Comparison of ENCODE assay signal across 8 cellular contexts in genomic region chr16:55465077-55465896, GRCh38. TPM values are rescaled to one million over a fixed set of nuclear protein-coding genes. Genes with fewer than 3 reads are reported as not detected.
A peak's percentile ranks its signal among the peaks of the same experiment; 100 is the strongest.
DNase-seq lines count a peak whose midpoint lies in the region; ATAC-seq and TF ChIP-seq lines count a peak whose summit lies in the region.

No MANE protein-coding gene starts in this region.

- H3K23ac ChIP-seq in neuronal stem cell (ENCODE audit: low read depth, low read length, poor library complexity): no peak overlapping the region

- no peaks in the 10 kb centered on the region for H3K79me1 ChIP-seq in neuronal stem cell (ENCODE audit: low read depth, low read length)

- no peak overlapping the region for H2BK120ac ChIP-seq in neuronal stem cell (ENCODE audit: low read depth, low read length)

- no peak overlapping the region for H2AK5ac ChIP-seq in neuronal stem cell (ENCODE audit: low read depth, low read length)

- no peak overlapping the region for H4K91ac ChIP-seq in neuronal stem cell (ENCODE audit: low read depth, low read length, poor library complexity)

- CTCF ChIA-PET in Panc1 (lab: Charles Lee): interaction anchor here (0.5 to 1.4 kb wide), 13 partner anchors 11 to 478 kb away, joined by 3 to 10 read pairs (median 3); partner anchors contain the start of gene CES1

- H3K9me3 ChIP-seq in Panc1 (ENCODE audit: control insufficient read depth, insufficient read depth, low read depth, low read length) (no peaks in the 10 kb centered on the region), neuronal stem cell (replicated peaks in 1 of 2; ENCODE audit: control insufficient read depth in 2 of 2, insufficient read depth in 1 of 2, low read depth in 1 of 2, low read length in 2 of 2) (no peaks in the 10 kb centered on the region)

- peak overlapping the region; percentile 24 for H3K4me2 ChIP-seq in neuronal stem cell (ENCODE audit: insufficient read depth, low read length, poor library complexity, severe bottlenecking)

- H3K27me3 ChIP-seq in Panc1 (ENCODE audit: control insufficient read depth, insufficient read depth, low read length) (no peaks in the 10 kb centered on the region), neuronal stem cell (ENCODE audit: control insufficient read depth in 3 of 3, insufficient read depth in 3 of 3, low read depth in 1 of 3, low read length in 3 of 3) (peaks cover 0 to 3% (median 0%) of the 10 kb centered on the region in 3 experiments)

- H3K27ac ChIP-seq in Panc1 (ENCODE audit: low read length) (no peak overlapping the region), neuronal stem cell (replicated peaks; ENCODE audit: low read length) (no peak overlapping the region), substantia nigra (ENCODE audit: low read depth, low read length, poor library complexity, severe bottlenecking) (no peak overlapping the region)

- no peaks in the 10 kb centered on the region for H3K36me3 ChIP-seq in Panc1 (ENCODE audit: control insufficient read depth, insufficient read depth, low read length)
- H3K36me3 ChIP-seq in neuronal stem cell (replicated peaks in 1 of 2; ENCODE audit: control insufficient read depth in 2 of 2, insufficient read depth in 2 of 2, low read length in 2 of 2): no peaks in the 10 kb centered on the region

- intact Hi-C loops in Panc1 (cut with micrococcal nuclease; ENCODE audit: unreplicated experiment): loop anchor here (1.0 to 5.0 kb wide), 3 partner anchors 37 to 238 kb away; no protein-coding TSS in a partner anchor

- no peak overlapping the region for H3K18ac ChIP-seq in neuronal stem cell (ENCODE audit: low read length)

- BruUV-seq in Panc1 (replicated peaks; lab: Mats Ljungman, UMichigan): no TSS peak

- peak; percentile 82 for DNase-seq in EH (ENCODE audit: low read depth)
- DNase-seq in HuH-7.5 (ENCODE audit: low spot score): peak; percentile 59
- DNase-seq in Panc1 (ENCODE audit: low read depth, low spot score): peak; percentile 71
- DNase-seq in activated T-cell treated with anti-CD3 and anti-CD28 coated beads, Interleukin-2, amount 50 U/mL, for 4 hours: peak; percentile 78
- DNase-seq in fibroblast of pulmonary artery (ENCODE audit: low read depth): peak; percentile 90
- peak; percentile 92 for DNase-seq in neuronal stem cell (ENCODE audit: low spot score)
- DNase-seq in substantia nigra (lab: John Stamatoyannopoulos, UW): peak; percentile 19 to 94 (median 76)

- POLR2A ChIA-PET in Panc1 (lab: Charles Lee): no interaction called here

- ATAC-seq in GM21619 (IDR thresholded peaks at IDR 0.05; ENCODE audit: unreplicated experiment): peak; percentile 96
- ATAC-seq in Panc1: peak; percentile 93
- peak; percentile 88 to 91 for ATAC-seq in activated T-cell treated with anti-CD3 and anti-CD28 coated beads, Interleukin-2, amount 50 U/mL, for 4 hours

- no peaks in the 10 kb centered on the region for H3K36me3 Mint-ChIP-seq in activated T-cell treated with anti-CD3 and anti-CD28 coated beads, Interleukin-2, amount 50 U/mL, for 4 hours (ENCODE audit: insufficient read depth)

- in situ Hi-C loops in Panc1 (cut with HindIII; ENCODE audit: low pct_unique_long_range_greater_than_20kb, low sequenced_read_pairs): no loop called here

- H3K9me3 Mint-ChIP-seq in activated T-cell treated with anti-CD3 and anti-CD28 coated beads, Interleukin-2, amount 50 U/mL, for 4 hours: no peaks in the 10 kb centered on the region

- TF ChIP-seq CTCF in Panc1 (IDR thresholded peaks at IDR 0.05) (peak; percentile 94), fibroblast of pulmonary artery (IDR thresholded peaks at IDR 0.05; ENCODE audit: low read length, missing control alignments) (peak; percentile 100)

- H3K4me1 ChIP-seq in Panc1 (ENCODE audit: control insufficient read depth, insufficient read depth, low read length) (peaks cover 20% of the 10 kb centered on the region), neuronal stem cell (ENCODE audit: control insufficient read depth in 2 of 2, insufficient read depth in 1 of 2, low read depth in 1 of 2, low read length in 2 of 2) (no peaks in the 10 kb centered on the region)

- H2BK15ac ChIP-seq in neuronal stem cell (ENCODE audit: low read length): no peak overlapping the region

- H3K4me3 Mint-ChIP-seq in activated T-cell treated with anti-CD3 and anti-CD28 coated beads, Interleukin-2, amount 50 U/mL, for 4 hours: no peak overlapping the region

- H2BK12ac ChIP-seq in neuronal stem cell (ENCODE audit: low read length): no peak overlapping the region

- H3K4me3 ChIP-seq in Panc1 (ENCODE audit: low read depth in 2 of 2, low read length in 2 of 2) (peak overlapping the region in 1 of 2 experiments; percentile 43; a peak in 2 of 4 replicates), fibroblast of pulmonary artery (replicated peaks; ENCODE audit: low read depth, low read length) (no peak overlapping the region), neuronal stem cell (ENCODE audit: low read length in 2 of 2) (no peak overlapping the region)

- H3K9ac ChIP-seq in neuronal stem cell (ENCODE audit: low read depth, low read length, poor library complexity): no peak overlapping the region

- 100% methylated on average over 2 to 4 of the region's 19 CpGs for WGBS in neuronal stem cell (ENCODE audit: extremely low coverage in 2 of 2, insufficient read length in 2 of 2, insufficient replicate concordance in 1 of 2), 2 donors

- no peaks in the 10 kb centered on the region for H3K4me1 Mint-ChIP-seq in activated T-cell treated with anti-CD3 and anti-CD28 coated beads, Interleukin-2, amount 50 U/mL, for 4 hours (ENCODE audit: low read depth)

- peak overlapping the region; percentile 50 for H2AFZ ChIP-seq in neuronal stem cell (ENCODE audit: low read length)

- no peaks in the 10 kb centered on the region for H3K27me3 Mint-ChIP-seq in activated T-cell treated with anti-CD3 and anti-CD28 coated beads, Interleukin-2, amount 50 U/mL, for 4 hours (ENCODE audit: low read depth)

- H4K8ac ChIP-seq in neuronal stem cell (ENCODE audit: low read depth, low read length): no peak overlapping the region

- H3K14ac ChIP-seq in neuronal stem cell (ENCODE audit: low read length): no peak overlapping the region

- H3K4ac ChIP-seq in neuronal stem cell (ENCODE audit: low read length): no peak overlapping the region

- no peak overlapping the region for H2BK5ac ChIP-seq in neuronal stem cell (ENCODE audit: low read length)

RNA-seq across cellular contexts. Expression of gene MMP2, which starts 13.7 kb away (rescaled TPM):
- total RNA-seq in Panc1 (2021; ENCODE audit: unreplicated experiment): 311 TPM
- 316 TPM for polyA plus RNA-seq in Panc1 (2012; ENCODE audit: insufficient read length)
- total RNA-seq in activated T-cell treated with anti-CD3 and anti-CD28 coated beads, Interleukin-2, amount 50 U/mL, for 4 hours: under 1 TPM; 0.63 to 0.94 (median 0.87) TPM
- 26.6 TPM for polyA plus RNA-seq in neuronal stem cell (2013, experiment 1 of 2)
- polyA plus RNA-seq in neuronal stem cell (2013, experiment 2 of 2): 25.9 TPM

RNA-seq across cellular contexts. Expression of gene LPCAT2, which starts 43.6 kb away (rescaled TPM):
- 62.1 TPM for total RNA-seq in Panc1 (2021; ENCODE audit: unreplicated experiment)
- 44.4 TPM for polyA plus RNA-seq in Panc1 (2012; ENCODE audit: insufficient read length)
- 1 to 10 TPM in 1 of 3 donors, under 1 TPM in 2; 0.18 to 1.5 (median 0.79) TPM for total RNA-seq in activated T-cell treated with anti-CD3 and anti-CD28 coated beads, Interleukin-2, amount 50 U/mL, for 4 hours
- polyA plus RNA-seq in neuronal stem cell (2013, experiment 1 of 2): 5.8 TPM
- 5.2 TPM for polyA plus RNA-seq in neuronal stem cell (2013, experiment 2 of 2)

Comparison
In these comparisons a context has a peak if more than half of its experiments do, and no peak if none do; other contexts are left out.
1. RNA of gene MMP2, which starts 13.7 kb away (total RNA-seq): 311 TPM in Panc1 (single experiment); 0.63 to 0.94 TPM in activated T-cell treated with anti-CD3 and anti-CD28 coated beads, Interleukin-2, amount 50 U/mL, for 4 hours; every median in the first group is over 100 times any median in the second.
2. RNA of gene LPCAT2, which starts 43.6 kb away (total RNA-seq): 62.1 TPM in Panc1 (single experiment); 0.18 to 1.5 TPM in activated T-cell treated with anti-CD3 and anti-CD28 coated beads, Interleukin-2, amount 50 U/mL, for 4 hours; every median in the first group is over 10 times any median in the second.
3. Peak in every context shown above with its lines, with median percentiles within 50 percentile points of each other: DNase-seq and ATAC-seq.